15 cellular contexts compared by ENCODE assay signal in genomic region chr9:26725573-26725972, GRCh38.
"Had no signal": no experiment of that assay in that cellular context is flagged by ENCODE, and none has a peak within 500 bp of the region (broad histone marks: within the 10 kb centered on the region; RNA-seq: fewer than 3 reads in every experiment).

No MANE protein-coding gene starts in this region.

- ATAC-seq: activated T-cell treated with anti-CD3 and anti-CD28 coated beads, Interleukin-2, amount 50 U/mL, for 4 hours; left cardiac atrium; naive thymus-derived CD8-positive, alpha-beta T cell; stimulated activated effector memory CD8-positive, alpha-beta T cell treated with anti-CD3 and anti-CD28 coated beads, Interleukin-12 subunit alpha, Interleukin-12 subunit beta, amount 100 ng/mL, for 72 hours had no signal

- H3K27ac Mint-ChIP-seq: activated naive CD8-positive, alpha-beta T cell; naive thymus-derived CD8-positive, alpha-beta T cell; stimulated activated effector memory CD8-positive, alpha-beta T cell treated with anti-CD3 and anti-CD28 coated beads, Interleukin-12 subunit alpha, Interleukin-12 subunit beta, amount 100 ng/mL, for 72 hours had no signal

- H3K4me3 Mint-ChIP-seq: activated naive CD8-positive, alpha-beta T cell; activated T-cell treated with anti-CD3 and anti-CD28 coated beads, Interleukin-2, amount 50 U/mL, for 4 hours; naive thymus-derived CD8-positive, alpha-beta T cell; stimulated activated effector memory CD8-positive, alpha-beta T cell treated with anti-CD3 and anti-CD28 coated beads, Interleukin-12 subunit alpha, Interleukin-12 subunit beta, amount 100 ng/mL, for 72 hours had no signal

- H3K4me1 Mint-ChIP-seq: stimulated activated effector memory CD8-positive, alpha-beta T cell treated with anti-CD3 and anti-CD28 coated beads, Interleukin-12 subunit alpha, Interleukin-12 subunit beta, amount 100 ng/mL, for 72 hours had no signal

- H3K9me3 ChIP-seq: neutrophil, right atrium auricular region had no signal

- H3K36me3 ChIP-seq: cardiac muscle cell, neutrophil, right atrium auricular region, tibial nerve had no signal

- H3K9me3 Mint-ChIP-seq: activated T-cell treated with anti-CD3 and anti-CD28 coated beads, Interleukin-2, amount 50 U/mL, for 4 hours had no signal

- H3K36me3 Mint-ChIP-seq: activated naive CD8-positive, alpha-beta T cell; stimulated activated effector memory CD8-positive, alpha-beta T cell treated with anti-CD3 and anti-CD28 coated beads, Interleukin-12 subunit alpha, Interleukin-12 subunit beta, amount 100 ng/mL, for 72 hours had no signal

- H3K4me3 ChIP-seq: cardiac muscle cell, lung, right atrium auricular region, tibial nerve had no signal

- H3K27me3 ChIP-seq: cardiac muscle cell, right atrium auricular region, tibial nerve had no signal

- H3K27ac ChIP-seq: cardiac muscle cell, neutrophil, right atrium auricular region, tibial nerve had no signal

- DNase-seq: activated CD4-positive, alpha-beta T cell treated with anti-CD3 and anti-CD28 coated beads for 1 hour; activated CD4-positive, alpha-beta T cell treated with anti-CD3 and anti-CD28 coated beads, Interleukin-2, amount 50 U/mL, for 48 hours; activated effector memory CD4-positive, alpha-beta T cell treated with anti-CD3 and anti-CD28 coated beads, Interleukin-2, amount 50 U/mL, for 16 hours; activated T-cell treated with anti-CD3 and anti-CD28 coated beads, Interleukin-2, amount 50 U/mL, for 4 hours; glutamatergic neuron; left cardiac atrium; naive thymus-derived CD8-positive, alpha-beta T cell; posterior cingulate gyrus had no signal

- H3K4me1 ChIP-seq: right atrium auricular region had no signal
